ENCODE assay signal across 1 cellular context in the genomic region with DNA sequence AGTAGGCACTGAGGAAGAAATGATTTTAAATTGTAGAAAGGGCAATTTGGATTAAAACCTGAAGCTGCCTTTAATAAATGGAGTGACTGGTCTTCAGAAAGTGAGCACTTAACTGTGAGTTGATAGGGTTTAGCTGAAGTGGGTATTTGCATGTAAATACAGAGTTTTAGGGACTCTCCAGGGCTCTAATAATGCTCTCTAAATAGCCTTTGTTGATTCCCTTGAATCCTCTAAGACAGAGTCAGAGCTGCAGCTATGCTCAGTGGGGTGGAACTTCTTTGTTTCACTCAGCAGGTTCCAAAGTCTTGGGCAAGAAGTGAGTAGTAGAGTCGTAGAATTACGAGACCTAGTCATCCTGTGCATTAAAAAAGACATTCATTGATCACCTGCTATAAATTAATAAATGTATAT.
TF ChIP-seq lines count a peak whose summit lies in the region.

No MANE protein-coding gene starts in this region.

TF ChIP-seq in HepG2, 621 proteins besides CTCF, POLR2A, EP300 and RAD21 (continued from another document):
- TF ChIP-seq KLF13 (CRISPR knock-in tag; IDR thresholded peaks at IDR 0.05): no peak
- no peak for TF ChIP-seq ZNF33A (CRISPR knock-in tag; IDR thresholded peaks at IDR 0.05; ENCODE audit: borderline replicate concordance)
- TF ChIP-seq ZKSCAN5 (CRISPR knock-in tag; IDR thresholded peaks at IDR 0.05): no peak
- TF ChIP-seq, protein P1, sequence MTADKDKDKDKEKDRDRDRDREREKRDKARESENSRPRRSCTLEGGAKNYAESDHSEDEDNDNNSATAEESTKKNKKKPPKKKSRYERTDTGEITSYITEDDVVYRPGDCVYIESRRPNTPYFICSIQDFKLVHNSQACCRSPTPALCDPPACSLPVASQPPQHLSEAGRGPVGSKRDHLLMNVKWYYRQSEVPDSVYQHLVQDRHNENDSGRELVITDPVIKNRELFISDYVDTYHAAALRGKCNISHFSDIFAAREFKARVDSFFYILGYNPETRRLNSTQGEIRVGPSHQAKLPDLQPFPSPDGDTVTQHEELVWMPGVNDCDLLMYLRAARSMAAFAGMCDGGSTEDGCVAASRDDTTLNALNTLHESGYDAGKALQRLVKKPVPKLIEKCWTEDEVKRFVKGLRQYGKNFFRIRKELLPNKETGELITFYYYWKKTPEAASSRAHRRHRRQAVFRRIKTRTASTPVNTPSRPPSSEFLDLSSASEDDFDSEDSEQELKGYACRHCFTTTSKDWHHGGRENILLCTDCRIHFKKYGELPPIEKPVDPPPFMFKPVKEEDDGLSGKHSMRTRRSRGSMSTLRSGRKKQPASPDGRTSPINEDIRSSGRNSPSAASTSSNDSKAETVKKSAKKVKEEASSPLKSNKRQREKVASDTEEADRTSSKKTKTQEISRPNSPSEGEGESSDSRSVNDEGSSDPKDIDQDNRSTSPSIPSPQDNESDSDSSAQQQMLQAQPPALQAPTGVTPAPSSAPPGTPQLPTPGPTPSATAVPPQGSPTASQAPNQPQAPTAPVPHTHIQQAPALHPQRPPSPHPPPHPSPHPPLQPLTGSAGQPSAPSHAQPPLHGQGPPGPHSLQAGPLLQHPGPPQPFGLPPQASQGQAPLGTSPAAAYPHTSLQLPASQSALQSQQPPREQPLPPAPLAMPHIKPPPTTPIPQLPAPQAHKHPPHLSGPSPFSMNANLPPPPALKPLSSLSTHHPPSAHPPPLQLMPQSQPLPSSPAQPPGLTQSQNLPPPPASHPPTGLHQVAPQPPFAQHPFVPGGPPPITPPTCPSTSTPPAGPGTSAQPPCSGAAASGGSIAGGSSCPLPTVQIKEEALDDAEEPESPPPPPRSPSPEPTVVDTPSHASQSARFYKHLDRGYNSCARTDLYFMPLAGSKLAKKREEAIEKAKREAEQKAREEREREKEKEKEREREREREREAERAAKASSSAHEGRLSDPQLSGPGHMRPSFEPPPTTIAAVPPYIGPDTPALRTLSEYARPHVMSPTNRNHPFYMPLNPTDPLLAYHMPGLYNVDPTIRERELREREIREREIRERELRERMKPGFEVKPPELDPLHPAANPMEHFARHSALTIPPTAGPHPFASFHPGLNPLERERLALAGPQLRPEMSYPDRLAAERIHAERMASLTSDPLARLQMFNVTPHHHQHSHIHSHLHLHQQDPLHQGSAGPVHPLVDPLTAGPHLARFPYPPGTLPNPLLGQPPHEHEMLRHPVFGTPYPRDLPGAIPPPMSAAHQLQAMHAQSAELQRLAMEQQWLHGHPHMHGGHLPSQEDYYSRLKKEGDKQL (CRISPR knock-in tag; IDR thresholded peaks at IDR 0.05; ENCODE audit: low read depth): no peak
- TF ChIP-seq, protein P2, sequence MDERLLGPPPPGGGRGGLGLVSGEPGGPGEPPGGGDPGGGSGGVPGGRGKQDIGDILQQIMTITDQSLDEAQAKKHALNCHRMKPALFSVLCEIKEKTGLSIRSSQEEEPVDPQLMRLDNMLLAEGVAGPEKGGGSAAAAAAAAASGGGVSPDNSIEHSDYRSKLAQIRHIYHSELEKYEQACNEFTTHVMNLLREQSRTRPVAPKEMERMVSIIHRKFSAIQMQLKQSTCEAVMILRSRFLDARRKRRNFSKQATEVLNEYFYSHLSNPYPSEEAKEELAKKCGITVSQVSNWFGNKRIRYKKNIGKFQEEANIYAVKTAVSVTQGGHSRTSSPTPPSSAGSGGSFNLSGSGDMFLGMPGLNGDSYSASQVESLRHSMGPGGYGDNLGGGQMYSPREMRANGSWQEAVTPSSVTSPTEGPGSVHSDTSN (CRISPR knock-in tag; IDR thresholded peaks at IDR 0.05): no peak
- no peak for TF ChIP-seq ZNF263 (CRISPR knock-in tag; IDR thresholded peaks at IDR 0.05)
- no peak for TF ChIP-seq XRCC5 (optimal IDR thresholded peaks at IDR 0.05; ENCODE audit: low read length)
TF ChIP-seq in HepG2: peak in this region for 0.
